ENCODE assay signal across 38 cellular contexts in genomic region chr1:162013289-162013688, GRCh38. TPM values are rescaled to one million over a fixed set of nuclear protein-coding genes. Genes with fewer than 3 reads are reported as not detected.
"Had no signal": no experiment of that assay in that cellular context is flagged by ENCODE, and none has a peak within 500 bp of the region (broad histone marks: within the 10 kb centered on the region; RNA-seq: fewer than 3 reads in every experiment).

No MANE protein-coding gene starts in this region.

- H3K27me3 ChIP-seq: MG63 had no signal

- H3K4me3 ChIP-seq: MG63 had no signal

- DNase-seq: Karpas-422, Kasumi-1, MG63, MM.1S, MV-4-11, NCI-H1048, NCI-H1092, NCI-H1092 treated with DMSO at 0.1 percent for 48 hours, NCI-H1105, NCI-H1105 treated with DMSO at 0.1 percent for 48 hours, NCI-H1417, NCI-H1417 treated with DMSO at 0.1 percent for 48 hours, NCI-H1436, NCI-H1436 treated with DMSO at 0.1 percent for 48 hours, NCI-H146, NCI-H1694, NCI-H1694 treated with DMSO at 0.1 percent for 48 hours, NCI-H187, NCI-H187 treated with DMSO at 0.1 percent for 48 hours, NCI-H1930, NCI-H2029, NCI-H2029 treated with DMSO at 0.1 percent for 48 hours, NCI-H2081, NCI-H2081 treated with DMSO at 0.1 percent for 48 hours, NCI-H2107, NCI-H2171, NCI-H2171 treated with DMSO at 0.1 percent for 48 hours, NCI-H2227 treated with DMSO at 0.1 percent for 48 hours, NCI-H226, NCI-H345, NCI-H446, NCI-H446 treated with DMSO at 0.1 percent for 48 hours, NCI-H510A, NCI-H510A treated with DMSO at 0.1 percent for 48 hours, NCI-H524 treated with DMSO at 0.1 percent for 48 hours, NCI-H526 had no signal

- H3K36me3 ChIP-seq: MG63 had no signal

RNA-seq across cellular contexts. Expression of gene OLFML2B, which starts 10.4 kb away (rescaled TPM):
- total RNA-seq: MCF 10A, NCI-H460 had no signal
